ENCODE assay signal across 1 cellular context in the genomic region with DNA sequence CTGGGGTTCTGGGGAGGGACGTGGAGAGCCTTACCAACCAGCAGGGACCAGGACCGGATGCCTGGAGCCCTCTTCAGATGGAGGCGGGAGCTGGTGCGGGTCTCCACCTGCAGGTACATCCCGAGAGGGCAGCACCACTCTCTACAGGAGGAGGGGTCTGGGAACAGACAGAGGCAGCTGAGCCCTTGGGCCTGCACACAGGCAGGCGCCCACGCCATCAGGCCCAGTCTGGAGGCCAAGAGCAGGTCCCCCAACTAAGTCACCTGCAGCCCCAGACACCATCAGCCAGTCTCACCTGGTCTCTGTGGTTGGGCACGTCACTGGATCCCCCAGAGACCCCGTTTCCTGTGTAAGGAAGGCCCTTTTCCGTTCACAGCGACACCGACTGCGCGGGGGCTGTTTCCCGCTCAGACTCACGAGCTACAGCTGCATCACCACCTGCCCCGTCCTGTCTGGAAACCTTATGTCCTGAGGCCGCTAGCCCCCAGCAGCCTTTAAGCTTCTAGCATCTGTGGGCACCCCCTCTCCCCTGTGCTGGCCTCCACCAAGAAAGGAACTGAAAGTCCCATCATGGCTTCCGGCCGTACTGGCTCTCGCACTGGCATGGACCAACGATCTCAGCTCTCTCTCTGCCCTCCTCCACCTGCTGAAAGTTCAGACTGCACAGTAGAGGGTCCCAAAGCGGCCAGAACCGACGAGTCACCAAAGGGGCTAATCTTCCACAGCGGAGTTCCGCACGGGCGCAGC.
TF ChIP-seq lines count a peak whose summit lies in the region.

No MANE protein-coding gene starts in this region.

TF ChIP-seq in liver, 16 proteins besides CTCF, POLR2A, EP300 and RAD21 (continued from another document):
- TF ChIP-seq FOXA1 (IDR thresholded peaks at IDR 0.05) = no peak
- no peak for TF ChIP-seq HNF4A (conservative IDR thresholded peaks at IDR 0.05)
